ENCODE assay signal across 23 cellular contexts in genomic region chr11:71996946-71997345, GRCh38. TPM values are rescaled to one million over a fixed set of nuclear protein-coding genes. Genes with fewer than 3 reads are reported as not detected.
DNase-seq lines count a peak whose midpoint lies in the region; ATAC-seq, FAIRE-seq and TF ChIP-seq lines count a peak whose summit lies in the region.
"Had no signal": no experiment of that assay in that cellular context is flagged by ENCODE, and none has a peak within 500 bp of the region (broad histone marks: within the 10 kb centered on the region; RNA-seq: fewer than 3 reads in every experiment).

No MANE protein-coding gene starts in this region.

- BruUV-seq in K562 (replicated peaks; lab: Mats Ljungman, UMichigan), result no TSS peak

- DNase-seq in activated T-cell treated with anti-CD3 and anti-CD28 coated beads, Interleukin-2, amount 50 U/mL, for 4 hours, result no peak
- no peak for DNase-seq in activated T-cell treated with anti-CD3 and anti-CD28 coated beads, Interleukin-2, amount 50 U/mL, for 24 hours
- DNase-seq in K562 (ENCODE audit: extremely low read depth in 1 of 4, low spot score in 3 of 4) (no peak), mucosa of descending colon (peak in 1 of 3 donors; percentile 41), upper lobe of left lung (peak in 1 of 2 donors; percentile 92), hepatocyte (ENCODE audit: low spot score) (no peak), HEK293T (ENCODE audit: extremely low spot score) (no peak)
- DNase-seq in activated naive CD4-positive, alpha-beta T cell treated with anti-CD3 and anti-CD28 coated beads for 36 hours, result no peak
- DNase-seq: anterior cingulate cortex; COR-L47; GF-D8; kidney glomerular epithelial cell; NCI-H187; SHP77; stimulated activated CD4-positive, alpha-beta T cell treated with anti-CD3 and anti-CD28 coated beads, Interleukin-4, amount 100 ng/mL, for 24 hours; stimulated activated naive CD4-positive, alpha-beta T cell had no signal

- H4K20me1 ChIP-seq in K562 (replicated peaks; ENCODE audit: control insufficient read depth, insufficient read depth, low read length) (peaks cover 10% of the 10 kb centered on the region), hepatocyte (ENCODE audit: insufficient read depth, poor library complexity, severe bottlenecking) (no peaks in the 10 kb centered on the region)

- H3K27ac ChIP-seq in K562 (ENCODE audit: extremely low read depth, low read depth, low read length), result no peak overlapping the region; the same call in 2 of the 3 replicates
- H3K27ac ChIP-seq in upper lobe of left lung, result peak overlapping the region in 1 of 4 donors; percentile 34
- H3K27ac ChIP-seq in hepatocyte, result no peak overlapping the region
- H3K27ac ChIP-seq: A549, coronary artery, esophagus muscularis mucosa had no signal

- H3K27ac Mint-ChIP-seq in activated T-cell treated with anti-CD3 and anti-CD28 coated beads, Interleukin-2, amount 50 U/mL, for 24 hours, result no peak overlapping the region
- no peak overlapping the region for H3K27ac Mint-ChIP-seq in activated naive CD4-positive, alpha-beta T cell treated with anti-CD3 and anti-CD28 coated beads for 36 hours
- H3K27ac Mint-ChIP-seq: T-helper 2 cell treated with Interferon-gamma antibody and Interleukin-4, amounts not matched to agents 5 μg/mL and 100 μg/mL, for 36 hours had no signal

- no peak for TF ChIP-seq RAD21 in K562 (CRISPR knock-in tag; conservative IDR thresholded peaks at IDR 0.05 in 1 of 2, IDR thresholded peaks at IDR 0.05 in 1 of 2)

- intact Hi-C loops in K562 (cut with micrococcal nuclease) (loop anchor here (5.0 kb wide), 1 partner anchor 135 kb away; no protein-coding TSS in a partner anchor), mucosa of descending colon (cut with DNase I, micrococcal nuclease) (no loop called here)
- intact Hi-C loops in activated naive CD4-positive, alpha-beta T cell treated with anti-CD3 and anti-CD28 coated beads for 36 hours (cut with micrococcal nuclease), result no loop called here

- peaks cover 34% of the 10 kb centered on the region for H3K4me1 Mint-ChIP-seq in activated T-cell treated with anti-CD3 and anti-CD28 coated beads, Interleukin-2, amount 50 U/mL, for 4 hours (ENCODE audit: low read depth)
- H3K4me1 Mint-ChIP-seq in activated T-cell treated with anti-CD3 and anti-CD28 coated beads, Interleukin-2, amount 50 U/mL, for 24 hours (ENCODE audit: low read depth), result peaks cover 29% of the 10 kb centered on the region
- peaks cover 23% of the 10 kb centered on the region for H3K4me1 Mint-ChIP-seq in activated naive CD4-positive, alpha-beta T cell treated with anti-CD3 and anti-CD28 coated beads for 36 hours (ENCODE audit: low read depth)

- in situ Hi-C loops in K562 (cut with MboI), result no loop called here

- H3K4me2 ChIP-seq in K562 (ENCODE audit: insufficient read depth, low read length), result no peak overlapping the region
- H3K4me2 ChIP-seq in hepatocyte, result no peak overlapping the region
- H3K4me2 ChIP-seq: A549 had no signal

- no peak for TF ChIP-seq CTCF in K562 (IDR thresholded peaks at IDR 0.05 in 2 of 3, conservative IDR thresholded peaks at IDR 0.05 in 1 of 3; ENCODE audit: insufficient read depth in 2 of 3, low read depth in 1 of 3, low read length in 3 of 3)
- TF ChIP-seq CTCF in mucosa of descending colon (IDR thresholded peaks at IDR 0.05), result no peak
- no peak for TF ChIP-seq CTCF in upper lobe of left lung (IDR thresholded peaks at IDR 0.05)
- no peak for TF ChIP-seq CTCF in hepatocyte (IDR thresholded peaks at IDR 0.05; ENCODE audit: poor library complexity)

- H3K9ac ChIP-seq in K562 (ENCODE audit: insufficient read depth in 1 of 2, low read depth in 2 of 2, low read length in 2 of 2), result no peak overlapping the region

- TF ChIP-seq EP300 in K562 (IDR thresholded peaks at IDR 0.05; ENCODE audit: low read length) (no peak), upper lobe of left lung (IDR thresholded peaks at IDR 0.05) (peak in 2 of 4 donors; percentile 8 to 37)

- H3K36me3 ChIP-seq in K562 (ENCODE audit: control insufficient read depth, insufficient read depth, low read length) (peaks cover 52% of the 10 kb centered on the region), mucosa of descending colon (ENCODE audit: low read depth) (no peaks in the 10 kb centered on the region), upper lobe of left lung (peaks cover 0 to 25% (median 5%) of the 10 kb centered on the region in 4 donors), hepatocyte (replicated peaks; ENCODE audit: insufficient read depth, low read depth) (no peaks in the 10 kb centered on the region)

- ATAC-seq in activated T-cell treated with anti-CD3 and anti-CD28 coated beads, Interleukin-2, amount 50 U/mL, for 4 hours, result no peak
- ATAC-seq in K562 (no peak), mucosa of descending colon (peak; percentile 8), upper lobe of left lung (ENCODE audit: low FRiP score in 2 of 2) (peak; percentile 59 to 75)
- ATAC-seq: A549; naive thymus-derived CD8-positive, alpha-beta T cell; sciatic nerve had no signal

- H3K4me3 ChIP-seq in K562, result no peak overlapping the region
- H3K4me3 ChIP-seq in mucosa of descending colon, result no peak overlapping the region
- no peak overlapping the region for H3K4me3 ChIP-seq in upper lobe of left lung
- no peak overlapping the region for H3K4me3 ChIP-seq in hepatocyte
- H3K4me3 ChIP-seq: A549, coronary artery, esophagus muscularis mucosa had no signal

- peaks cover 44 to 66% of the 10 kb centered on the region in 2 experiments for H3K4me1 ChIP-seq in K562 (replicated peaks in 1 of 2; ENCODE audit: control insufficient read depth in 2 of 2, insufficient read depth in 2 of 2, low read length in 2 of 2)
- H3K4me1 ChIP-seq in mucosa of descending colon (ENCODE audit: low read depth), result peaks cover 5% of the 10 kb centered on the region
- peaks cover 27 to 31% (median 28%) of the 10 kb centered on the region in 4 donors for H3K4me1 ChIP-seq in upper lobe of left lung
- H3K4me1 ChIP-seq in hepatocyte (ENCODE audit: insufficient read depth), result no peaks in the 10 kb centered on the region

- peaks cover 14% of the 10 kb centered on the region for H3K9me1 ChIP-seq in K562 (ENCODE audit: control insufficient read depth, insufficient read depth, low read length)

- H3K79me2 ChIP-seq in K562 (ENCODE audit: control insufficient read depth, insufficient read depth, low read length), result no peaks in the 10 kb centered on the region
- no peaks in the 10 kb centered on the region for H3K79me2 ChIP-seq in hepatocyte

- TF ChIP-seq POLR2A in K562 (conservative IDR thresholded peaks at IDR 0.05), result no peak
- TF ChIP-seq POLR2A in upper lobe of left lung (IDR thresholded peaks at IDR 0.05), result no peak

- no peak for FAIRE-seq in K562 (lab: Jason Lieb, UNC)
- FAIRE-seq: A549 had no signal

- CTCF ChIA-PET in K562 (lab: Yijun Ruan, JAX; ENCODE audit: low intra/inter-chr PET ratio) (interaction anchor here (0.6 kb wide), 1 partner anchor 450 kb away, joined by 3 read pairs; no protein-coding TSS in a partner anchor), HEK293T (lab: Yijun Ruan, JAX) (interaction anchor here (0.9 kb wide), 1 partner anchor 19 kb away, joined by 6 read pairs; no protein-coding TSS in a partner anchor)
- CTCF ChIA-PET in activated naive CD4-positive, alpha-beta T cell treated with anti-CD3 and anti-CD28 coated beads for 36 hours (lab: Charles Lee), result interaction anchor here (1.4 kb wide), 1 partner anchor 19 kb away, joined by 4 read pairs; no protein-coding TSS in a partner anchor

- peaks cover 11% of the 10 kb centered on the region for H3K36me3 Mint-ChIP-seq in activated T-cell treated with anti-CD3 and anti-CD28 coated beads, Interleukin-2, amount 50 U/mL, for 4 hours (ENCODE audit: insufficient read depth)
- peaks cover 64% of the 10 kb centered on the region for H3K36me3 Mint-ChIP-seq in activated T-cell treated with anti-CD3 and anti-CD28 coated beads, Interleukin-2, amount 50 U/mL, for 24 hours (ENCODE audit: low read depth)
- peaks cover 12% of the 10 kb centered on the region for H3K36me3 Mint-ChIP-seq in activated naive CD4-positive, alpha-beta T cell treated with anti-CD3 and anti-CD28 coated beads for 36 hours (ENCODE audit: low read depth)

- POLR2A ChIA-PET in K562 (lab: Yijun Ruan, JAX), result interaction anchor here (3.5 kb wide), 1 partner anchor 8 kb away, joined by 12 read pairs; no protein-coding TSS in a partner anchor
- POLR2A ChIA-PET in HEK293T (lab: Yijun Ruan, JAX), result no interaction called here

- no peaks in the 10 kb centered on the region for H3K9me2 ChIP-seq in hepatocyte (replicated peaks; ENCODE audit: insufficient read depth)

- 86% methylated on average over 8 of the region's 8 CpGs for WGBS in K562 (ENCODE audit: insufficient coverage, low coverage, missing lambda C conversion rate)
- WGBS in upper lobe of left lung, 2 donors, result 41 to 63% methylated on average over 8 of the region's 8 CpGs
- WGBS in hepatocyte (ENCODE audit: low lambda C conversion rate, missing lambda C conversion rate), result 86% methylated on average over 8 of the region's 8 CpGs

- H2AFZ ChIP-seq in K562 (ENCODE audit: low read depth, low read length) (no peak overlapping the region), hepatocyte (no peak overlapping the region)

- peak overlapping the region; percentile 26 for H3K4me3 Mint-ChIP-seq in activated T-cell treated with anti-CD3 and anti-CD28 coated beads, Interleukin-2, amount 50 U/mL, for 4 hours
- no peak overlapping the region for H3K4me3 Mint-ChIP-seq in activated T-cell treated with anti-CD3 and anti-CD28 coated beads, Interleukin-2, amount 50 U/mL, for 24 hours
- no peak overlapping the region for H3K4me3 Mint-ChIP-seq in activated naive CD4-positive, alpha-beta T cell treated with anti-CD3 and anti-CD28 coated beads for 36 hours
- H3K4me3 Mint-ChIP-seq: T-helper 2 cell treated with Interferon-gamma antibody and Interleukin-4, amounts not matched to agents 5 μg/mL and 100 μg/mL, for 36 hours had no signal

- H3K27me3 Mint-ChIP-seq in activated T-cell treated with anti-CD3 and anti-CD28 coated beads, Interleukin-2, amount 50 U/mL, for 4 hours (ENCODE audit: low read depth), result no peaks in the 10 kb centered on the region
- no peaks in the 10 kb centered on the region for H3K27me3 Mint-ChIP-seq in activated T-cell treated with anti-CD3 and anti-CD28 coated beads, Interleukin-2, amount 50 U/mL, for 24 hours
- no peaks in the 10 kb centered on the region for H3K27me3 Mint-ChIP-seq in activated naive CD4-positive, alpha-beta T cell treated with anti-CD3 and anti-CD28 coated beads for 36 hours (ENCODE audit: low read depth)
- H3K27me3 Mint-ChIP-seq: IgD-negative memory B cell; naive thymus-derived CD8-positive, alpha-beta T cell had no signal

- H3K27me3 ChIP-seq in K562 (ENCODE audit: control insufficient read depth in 2 of 2, insufficient read depth in 2 of 2, low read length in 2 of 2) (no peaks in the 10 kb centered on the region), upper lobe of left lung (no peaks in the 10 kb centered on the region), hepatocyte (no peaks in the 10 kb centered on the region)
- H3K27me3 ChIP-seq: esophagus muscularis mucosa had no signal

- H3K9me3 Mint-ChIP-seq in activated T-cell treated with anti-CD3 and anti-CD28 coated beads, Interleukin-2, amount 50 U/mL, for 4 hours, result no peaks in the 10 kb centered on the region
- H3K9me3 Mint-ChIP-seq in activated T-cell treated with anti-CD3 and anti-CD28 coated beads, Interleukin-2, amount 50 U/mL, for 24 hours, result no peaks in the 10 kb centered on the region
- no peaks in the 10 kb centered on the region for H3K9me3 Mint-ChIP-seq in activated naive CD4-positive, alpha-beta T cell treated with anti-CD3 and anti-CD28 coated beads for 36 hours
- H3K9me3 Mint-ChIP-seq: IgD-negative memory B cell; naive thymus-derived CD8-positive, alpha-beta T cell; T-helper 2 cell treated with Interferon-gamma antibody and Interleukin-4, amounts not matched to agents 5 μg/mL and 100 μg/mL, for 36 hours had no signal

- H3K9me3 ChIP-seq in K562 (replicated peaks; ENCODE audit: control insufficient read depth, insufficient read depth, low read depth, low read length) (no peaks in the 10 kb centered on the region), mucosa of descending colon (no peaks in the 10 kb centered on the region), upper lobe of left lung (no peaks in the 10 kb centered on the region), hepatocyte (ENCODE audit: low read depth) (no peaks in the 10 kb centered on the region)
- H3K9me3 ChIP-seq: A549, esophagus muscularis mucosa had no signal

RNA-seq across cellular contexts. Expression of gene IL18BP, which starts 1.8 kb away (rescaled TPM):
- total RNA-seq in activated T-cell treated with anti-CD3 and anti-CD28 coated beads, Interleukin-2, amount 50 U/mL, for 4 hours, result 1 to 10 TPM; 7.9 to 9.8 (median 9.3) TPM
- total RNA-seq in K562 (2011; cell fraction: chromatin; rRNA removed; ENCODE audit: low replicate concordance), result 50.1 and 71.5 TPM in 2 replicates
- total RNA-seq in K562 (2011; cell fraction: nucleolus; rRNA removed), result 32.2 and 35.4 TPM in 2 replicates
- total RNA-seq in K562 (2011; cell fraction: nucleoplasm; rRNA removed), result 35.9 and 50.0 TPM in 2 replicates
- total RNA-seq in K562 (2014; rRNA removed) (2.1 and 2.9 TPM in 2 replicates), K562 (2014; rRNA removed; fragmentation: Illumina TruSeq; extraction: Trizol) (2.7 and 3.2 TPM in 2 replicates), K562 (2015; rRNA removed; fragmentation: Illumina TruSeq; extraction: Trizol) (3.2 and 3.5 TPM in 2 replicates), K562 (2021) (5.2 and 9.4 TPM in 2 replicates), mucosa of descending colon (10 to 100 TPM in 2 of 3 donors, 1 to 10 TPM in 1; 7.6 to 14.5 (median 13.7) TPM), upper lobe of left lung (10 to 100 TPM in 4 of 6 donors, 1 to 10 TPM in 2; 4.6 to 45.1 (median 16.9) TPM), hepatocyte (2.4 and 2.8 TPM in 2 replicates)
- polyA plus RNA-seq in K562 (2011; rRNA removed) (6.4 and 10.7 TPM in 2 replicates), K562 (2014; fragmentation: Illumina TruSeq; extraction: Trizol) (6.1 TPM in 2 replicates), K562 (2014; fragmentation: Nextera tagmentation; extraction: Ambion mirVana) (under 1 TPM; 0.34 to 0.35 TPM), K562 (2014; rRNA removed) (6.3 and 7.2 TPM in 2 replicates), hepatocyte (2.2 and 2.6 TPM in 2 replicates)
- 9.9 and 10.0 TPM in 2 replicates for polyA plus RNA-seq in K562 (2011; cell fraction: cytosol; rRNA removed)
- polyA plus RNA-seq in K562 (2011; cell fraction: nucleus; rRNA removed), result 56.7 and 61.5 TPM in 2 replicates
- polyA plus RNA-seq in K562 (2012), result 5.7 and 12.3 TPM in 2 replicates
- 9.5 and 10.0 TPM in 2 replicates for polyA minus RNA-seq in K562 (2011; rRNA and poly(A)+ RNA removed)
- polyA minus RNA-seq in K562 (2011; cell fraction: cytosol; rRNA and poly(A)+ RNA removed), result 2.2 and 3.4 TPM in 2 replicates
- 11.3 and 13.7 TPM in 2 replicates for polyA minus RNA-seq in K562 (2011; cell fraction: nucleus; rRNA and poly(A)+ RNA removed)
- 1 to 10 TPM; 4.1 to 5.4 TPM for total RNA-seq in activated naive CD4-positive, alpha-beta T cell treated with anti-CD3 and anti-CD28 coated beads for 36 hours

Comparison
In these comparisons a context has a peak if more than half of its experiments do, and no peak if none do; other contexts are left out.
1. ATAC-seq: peak in mucosa of descending colon (single experiment) and upper lobe of left lung (2 of 2); none in activated T-cell treated with anti-CD3 and anti-CD28 coated beads, Interleukin-2, amount 50 U/mL, for 4 hours (0 of 2) and K562 (single experiment).